1 cellular context compared by ENCODE assay signal in genomic region chr5:6365142-6365976, GRCh38.
TF ChIP-seq lines count a peak whose summit lies in the region.

No MANE protein-coding gene starts in this region.

TF ChIP-seq in IMR-90, 13 proteins besides CTCF, POLR2A, EP300 and RAD21 (continued from another document):
- no peak for TF ChIP-seq BHLHE40 (IDR thresholded peaks at IDR 0.05; ENCODE audit: low read depth, low read length)
